Comparison of ENCODE assay signal across 9 cellular contexts in genomic region chr10:103833731-103834365, GRCh38. TPM values are rescaled to one million over a fixed set of nuclear protein-coding genes. Genes with fewer than 3 reads are reported as not detected.
DNase-seq lines count a peak whose midpoint lies in the region; ATAC-seq and TF ChIP-seq lines count a peak whose summit lies in the region.
"Had no signal": no experiment of that assay in that cellular context is flagged by ENCODE, and none has a peak within 500 bp of the region (broad histone marks: within the 10 kb centered on the region; RNA-seq: fewer than 3 reads in every experiment).

No MANE protein-coding gene starts in this region.

- H3K14ac ChIP-seq in neuronal stem cell (ENCODE audit: low read length) = no peak overlapping the region

- H2AFZ ChIP-seq in neuronal stem cell (ENCODE audit: low read length) = peak overlapping the region; percentile 8

- no peak for TF ChIP-seq CTCF in AG10803 (conservative IDR thresholded peaks at IDR 0.05; ENCODE audit: low read length)

- no peak overlapping the region for H3K9ac ChIP-seq in neuronal stem cell (ENCODE audit: low read depth, low read length, poor library complexity)

- no peak overlapping the region for H3K23ac ChIP-seq in neuronal stem cell (ENCODE audit: low read depth, low read length, poor library complexity)

- no peak overlapping the region for H2BK120ac ChIP-seq in neuronal stem cell (ENCODE audit: low read depth, low read length)

- peak; percentile 66 for ATAC-seq in Right ventricle myocardium superior (ENCODE audit: poor library complexity)
- ATAC-seq in GM19467 (IDR thresholded peaks at IDR 0.05; ENCODE audit: unreplicated experiment) = no peak
- no peak for ATAC-seq in GM21528 (IDR thresholded peaks at IDR 0.05; ENCODE audit: low FRiP score, unreplicated experiment)

- H4K91ac ChIP-seq in neuronal stem cell (ENCODE audit: low read depth, low read length, poor library complexity) = no peak overlapping the region

- intact Hi-C loops in Right ventricle myocardium superior (cut with DNase I) = no loop called here

- no peaks in the 10 kb centered on the region for H3K36me3 ChIP-seq in neuronal stem cell (replicated peaks in 1 of 2; ENCODE audit: control insufficient read depth in 2 of 2, insufficient read depth in 2 of 2, low read length in 2 of 2)

- peak overlapping the region; percentile 4 for H3K27ac ChIP-seq in neuronal stem cell (replicated peaks; ENCODE audit: low read length)

- H3K4me1 ChIP-seq in neuronal stem cell (ENCODE audit: control insufficient read depth in 2 of 2, insufficient read depth in 1 of 2, low read depth in 1 of 2, low read length in 2 of 2) = peaks cover 6 to 15% of the 10 kb centered on the region in 2 donors

- H3K18ac ChIP-seq in neuronal stem cell (ENCODE audit: low read length) = peak overlapping the region; percentile 58

- no peak overlapping the region for H4K8ac ChIP-seq in neuronal stem cell (ENCODE audit: low read depth, low read length)

- H2AK5ac ChIP-seq in neuronal stem cell (ENCODE audit: low read depth, low read length) = no peak overlapping the region

- H3K4me2 ChIP-seq in neuronal stem cell (ENCODE audit: insufficient read depth, low read length, poor library complexity, severe bottlenecking) = no peak overlapping the region

- no peak overlapping the region for H3K4ac ChIP-seq in neuronal stem cell (ENCODE audit: low read length)

- H2BK12ac ChIP-seq in neuronal stem cell (ENCODE audit: low read length) = no peak overlapping the region

- no peak overlapping the region for H2BK15ac ChIP-seq in neuronal stem cell (ENCODE audit: low read length)

- peak; percentile 45 for DNase-seq in AG10803 (ENCODE audit: low read depth)
- DNase-seq in NCI-H510A (lab: John Stamatoyannopoulos, UW) = peak; percentile 24
- DNase-seq in Right ventricle myocardium superior = peak; percentile 66
- DNase-seq in neuronal stem cell (ENCODE audit: low spot score) = no peak
- no peak for DNase-seq in NCI-H774 (lab: John Stamatoyannopoulos, UW)
- no peak for DNase-seq in KG1 (lab: John Stamatoyannopoulos, UW)
- DNase-seq: AML-193 had no signal

- H3K4me3 ChIP-seq in AG10803 (ENCODE audit: low read length) (no peak overlapping the region), neuronal stem cell (ENCODE audit: low read length in 2 of 2) (no peak overlapping the region)

- H3K79me1 ChIP-seq in neuronal stem cell (ENCODE audit: low read depth, low read length) = no peaks in the 10 kb centered on the region

- H3K9me3 ChIP-seq in neuronal stem cell (replicated peaks in 1 of 2; ENCODE audit: control insufficient read depth in 2 of 2, insufficient read depth in 1 of 2, low read depth in 1 of 2, low read length in 2 of 2) = peaks cover 2 to 7% of the 10 kb centered on the region in 2 donors

- H2BK5ac ChIP-seq in neuronal stem cell (ENCODE audit: low read length) = no peak overlapping the region

- H3K27me3 ChIP-seq in neuronal stem cell (ENCODE audit: control insufficient read depth in 3 of 3, insufficient read depth in 3 of 3, low read depth in 1 of 3, low read length in 3 of 3) = no peaks in the 10 kb centered on the region

- no CpG with 5 or more reads among the region's 5 CpGs for WGBS in neuronal stem cell (ENCODE audit: extremely low coverage in 2 of 2, insufficient read length in 2 of 2, insufficient replicate concordance in 1 of 2), 2 donors

RNA-seq across cellular contexts. Expression of gene SH3PXD2A, which starts 21.5 kb away (rescaled TPM):
- total RNA-seq in Right ventricle myocardium superior = 27.0 TPM
- polyA plus RNA-seq in neuronal stem cell (2013, experiment 1 of 2) = 9.8 TPM
- polyA plus RNA-seq in neuronal stem cell (2013, experiment 2 of 2) = 9.8 TPM

Comparison
In these comparisons a context has a peak if more than half of its experiments do, and no peak if none do; other contexts are left out.
1. DNase-seq: peak in AG10803 (single experiment), NCI-H510A (single experiment) and Right ventricle myocardium superior (single experiment); none in neuronal stem cell (single experiment), NCI-H774 (single experiment) and KG1 (single experiment).